10 cellular contexts compared by ENCODE assay signal in genomic region chr11:57713849-57714248, GRCh38. TPM values are rescaled to one million over a fixed set of nuclear protein-coding genes. Genes with fewer than 3 reads are reported as not detected.
DNase-seq lines count a peak whose midpoint lies in the region; ATAC-seq and TF ChIP-seq lines count a peak whose summit lies in the region.
"Had no signal": no experiment of that assay in that cellular context is flagged by ENCODE, and none has a peak within 500 bp of the region (broad histone marks: within the 10 kb centered on the region; RNA-seq: fewer than 3 reads in every experiment).

No MANE protein-coding gene starts in this region.

- peak overlapping the region; percentile 77 for H3K4me3 ChIP-seq in GM23338
- peak overlapping the region; percentile 83 for H3K4me3 ChIP-seq in SJCRH30
- H3K4me3 ChIP-seq in esophagus (ENCODE audit: low read depth in 1 of 2, low read length in 2 of 2), result peak overlapping the region; percentile 100
- H3K4me3 ChIP-seq in rectal smooth muscle tissue (ENCODE audit: low read length), result peak overlapping the region; percentile 91
- H3K4me3 ChIP-seq in lower leg skin (ENCODE audit: low read depth, poor library complexity, severe bottlenecking), result no peak overlapping the region

- H3K27ac ChIP-seq in GM23338 (ENCODE audit: low read depth), result no peak overlapping the region; the same call in 1 of the 2 replicates
- H3K27ac ChIP-seq in SJCRH30, result no peak overlapping the region
- no peak overlapping the region for H3K27ac ChIP-seq in esophagus (ENCODE audit: low read depth in 2 of 2, low read length in 1 of 2)
- no peak overlapping the region for H3K27ac ChIP-seq in rectal smooth muscle tissue (ENCODE audit: low read depth, low read length)

- no peak overlapping the region for H2AFZ ChIP-seq in GM23338

- H3K4me1 Mint-ChIP-seq in GM23338, result peaks cover 16% of the 10 kb centered on the region

- no peaks in the 10 kb centered on the region for H3K27me3 ChIP-seq in GM23338 (ENCODE audit: insufficient read depth)
- H3K27me3 ChIP-seq in SJCRH30, result no peaks in the 10 kb centered on the region
- H3K27me3 ChIP-seq in esophagus (ENCODE audit: control insufficient read depth in 1 of 2, insufficient read depth in 2 of 2, low read length in 2 of 2), result no peaks in the 10 kb centered on the region
- H3K27me3 ChIP-seq in rectal smooth muscle tissue (ENCODE audit: control insufficient read depth, insufficient read depth, low read length), result no peaks in the 10 kb centered on the region

- H3K36me3 Mint-ChIP-seq in GM23338 (ENCODE audit: low read depth), result peaks cover 49% of the 10 kb centered on the region

- 92% methylated on average over 2 of the region's 2 CpGs for WGBS in esophagus, 2 donors
- 91 to 96% methylated on average over 2 of the region's 2 CpGs for WGBS in lower leg skin, 2 donors

- TF ChIP-seq CTCF in GM23338 (conservative IDR thresholded peaks at IDR 0.05; ENCODE audit: low read depth in 2 of 2), result no peak
- no peak for TF ChIP-seq CTCF in lower leg skin (IDR thresholded peaks at IDR 0.05)

- no peak for ATAC-seq in GM23338
- ATAC-seq in GM18867 (IDR thresholded peaks at IDR 0.05; ENCODE audit: unreplicated experiment), result no peak

- peaks cover 6% of the 10 kb centered on the region for H3K27me3 Mint-ChIP-seq in GM23338 (ENCODE audit: insufficient read depth, low read depth, poor library complexity)

- intact Hi-C loops in lower leg skin (cut with DNase I; ENCODE audit: low total_unique reads), result no loop called here

- H3K9me3 ChIP-seq in SJCRH30 (replicated peaks) (no peaks in the 10 kb centered on the region), esophagus (ENCODE audit: control insufficient read depth in 2 of 2, insufficient read depth in 1 of 2, low read depth in 1 of 2, low read length in 1 of 2) (no peaks in the 10 kb centered on the region)

- no peak for TF ChIP-seq POLR2A in lower leg skin (IDR thresholded peaks at IDR 0.05)

- H3K4me1 ChIP-seq in GM23338 (ENCODE audit: insufficient read depth), result peaks cover 8% of the 10 kb centered on the region; the same call in 1 of the 2 replicates
- peaks cover 5% of the 10 kb centered on the region; the same call in 1 of the 2 replicates for H3K4me1 ChIP-seq in SJCRH30
- H3K4me1 ChIP-seq in esophagus (ENCODE audit: control insufficient read depth in 2 of 2, insufficient read depth in 2 of 2, low read length in 1 of 2), result peaks cover 0 to 6% of the 10 kb centered on the region in 2 donors
- H3K4me1 ChIP-seq in rectal smooth muscle tissue (ENCODE audit: control insufficient read depth, insufficient read depth, low read length), result peaks cover 18% of the 10 kb centered on the region

- no peak for DNase-seq in GM23338 (ENCODE audit: low spot score)
- DNase-seq in SJCRH30, result no peak
- DNase-seq in lower leg skin (ENCODE audit: low spot score in 2 of 2), result no peak
- DNase-seq in retina, result no peak
- no peak for DNase-seq in NCI-H2107 (lab: John Stamatoyannopoulos, UW)
- DNase-seq: activated CD4-positive, alpha-beta T cell treated with anti-CD3 and anti-CD28 coated beads for 1 hour had no signal

- H3K79me2 ChIP-seq in GM23338 (replicated peaks; ENCODE audit: insufficient read depth), result peaks cover 60% of the 10 kb centered on the region

- H4K20me1 ChIP-seq in GM23338 (replicated peaks; ENCODE audit: insufficient read depth), result peaks cover 12% of the 10 kb centered on the region; the same call in 1 of the 2 replicates

- H3K36me3 ChIP-seq in GM23338 (ENCODE audit: insufficient read depth) (0 out of 2 replicates have a peak, but pooled peaks cover 4% of the 10 kb centered on the region), SJCRH30 (peaks cover 16% of the 10 kb centered on the region), esophagus (ENCODE audit: control insufficient read depth in 2 of 2, insufficient read depth in 2 of 2, low read length in 1 of 2) (no peaks in the 10 kb centered on the region), rectal smooth muscle tissue (ENCODE audit: control insufficient read depth, insufficient read depth, low read length) (no peaks in the 10 kb centered on the region)

- H3K9me2 ChIP-seq in GM23338 (ENCODE audit: insufficient read depth), result no peaks in the 10 kb centered on the region

- H3K4me3 Mint-ChIP-seq in GM23338, result peak overlapping the region; percentile 99

- H3K9ac ChIP-seq in rectal smooth muscle tissue (ENCODE audit: low read length), result no peak overlapping the region

- H3K27ac Mint-ChIP-seq in GM23338, result peak overlapping the region; percentile 99

- H3F3A ChIP-seq in GM23338 (replicated peaks; ENCODE audit: low read depth), result peaks cover 4% of the 10 kb centered on the region; the same call in 1 of the 2 replicates

- peak overlapping the region; percentile 97 for H3K4me2 ChIP-seq in GM23338

- peaks cover 18% of the 10 kb centered on the region for H3K9me3 Mint-ChIP-seq in GM23338

TF ChIP-seq in GM23338, 12 proteins besides CTCF, POLR2A, EP300 and RAD21 (continues in another document):
- TF ChIP-seq EZH2 (IDR thresholded peaks at IDR 0.05; ENCODE audit: low read depth, unreplicated experiment), result no peak
- no peak for TF ChIP-seq ZNF114 (CRISPR knock-in tag; IDR thresholded peaks at IDR 0.05)

RNA-seq across cellular contexts. Expression of gene TMX2, which starts 1.5 kb away (rescaled TPM):
- total RNA-seq in GM23338 (2014; rRNA removed; shearing (Covaris generic)), result 61.1 and 69.3 TPM in 2 replicates
- polyA plus RNA-seq in GM23338 (2016; fragmentation: Nextera tagmentation; extraction: Ambion mirVana) (56.0 and 59.2 TPM in 2 replicates), esophagus (10 to 100 TPM; 37.1 to 68.9 TPM)
- 125 and 132 TPM in 2 replicates for total RNA-seq in SJCRH30 (2014; rRNA removed; shearing (Covaris generic))
- 10 to 100 TPM; 41.8 to 60.4 (median 45.4) TPM for total RNA-seq in lower leg skin

RNA-seq across cellular contexts. Expression of gene MED19, which starts 1.8 kb away (rescaled TPM):
- 15.2 and 17.7 TPM in 2 replicates for total RNA-seq in GM23338 (2014; rRNA removed; shearing (Covaris generic))
- polyA plus RNA-seq in GM23338 (2016; fragmentation: Nextera tagmentation; extraction: Ambion mirVana), result 64.2 and 64.9 TPM in 2 replicates
- total RNA-seq in SJCRH30 (2014; rRNA removed; shearing (Covaris generic)), result 28.1 and 28.6 TPM in 2 replicates
- 10 to 100 TPM in 1 of 2 donors, 1 to 10 TPM in 1; 6.2 to 11.9 TPM for polyA plus RNA-seq in esophagus
- 10 to 100 TPM; 19.4 to 25.5 (median 23.0) TPM for total RNA-seq in lower leg skin

RNA-seq across cellular contexts. Expression of gene SELENOH, which starts 27.4 kb away (rescaled TPM):
- 282 and 311 TPM in 2 replicates for total RNA-seq in GM23338 (2014; rRNA removed; shearing (Covaris generic))
- polyA plus RNA-seq in GM23338 (2016; fragmentation: Nextera tagmentation; extraction: Ambion mirVana) (363 and 379 TPM in 2 replicates), esophagus (100 to 1,000 TPM in 1 of 2 donors, 10 to 100 TPM in 1; 87.4 to 115 TPM)
- 116 and 133 TPM in 2 replicates for total RNA-seq in SJCRH30 (2014; rRNA removed; shearing (Covaris generic))
- 100 to 1,000 TPM; 113 to 133 (median 124) TPM for total RNA-seq in lower leg skin

RNA-seq across cellular contexts. Expression of gene BTBD18, which starts 37.8 kb away (rescaled TPM):
- total RNA-seq in GM23338 (2014; rRNA removed; shearing (Covaris generic)), result 0.08 TPM in 1 of 2 replicates, not detected in the other
- polyA plus RNA-seq in GM23338 (2016; fragmentation: Nextera tagmentation; extraction: Ambion mirVana), result 0.29 and 0.31 TPM in 2 replicates
- total RNA-seq in SJCRH30 (2014; rRNA removed; shearing (Covaris generic)), result 0.02 TPM in 1 of 2 replicates, not detected in the other
- polyA plus RNA-seq in esophagus, result under 1 TPM in 1 of 2 donors, not detected in 1; 0.02 TPM
- not detected for total RNA-seq in lower leg skin
- total RNA-seq: glomerular endothelial cell had no signal

RNA-seq across cellular contexts. Expression of gene ZDHHC5, which starts 45.9 kb away (rescaled TPM):
- 35.7 and 42.3 TPM in 2 replicates for total RNA-seq in GM23338 (2014; rRNA removed; shearing (Covaris generic))
- polyA plus RNA-seq in GM23338 (2016; fragmentation: Nextera tagmentation; extraction: Ambion mirVana) (15.7 and 16.9 TPM in 2 replicates), esophagus (10 to 100 TPM; 57.4 to 59.7 TPM)
- 45.6 and 46.6 TPM in 2 replicates for total RNA-seq in SJCRH30 (2014; rRNA removed; shearing (Covaris generic))
- 10 to 100 TPM; 72.9 to 99.1 (median 84.5) TPM for total RNA-seq in lower leg skin
